Comparison of ENCODE assay signal across 25 cellular contexts in the genomic region with DNA sequence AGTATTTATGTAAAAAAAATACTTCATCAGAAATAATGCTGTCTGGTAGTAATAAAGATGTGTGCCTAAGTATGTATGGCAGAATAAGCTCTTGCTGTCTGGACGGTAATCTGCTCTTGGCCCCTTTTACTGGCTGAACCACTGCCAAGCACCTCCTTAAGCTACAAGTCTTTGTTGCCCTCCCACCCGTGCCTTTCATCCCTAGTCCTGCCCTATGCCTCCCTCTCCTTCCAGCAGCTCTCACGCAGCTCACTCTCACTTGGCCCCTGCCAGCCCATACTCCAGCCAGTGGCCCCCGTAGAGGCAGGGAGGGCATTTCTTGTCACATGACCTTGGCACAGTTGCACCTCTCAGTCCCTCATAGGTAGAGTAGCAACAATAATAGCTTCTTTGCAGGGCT. TPM values are rescaled to one million over a fixed set of nuclear protein-coding genes. Genes with fewer than 3 reads are reported as not detected.
DNase-seq lines count a peak whose midpoint lies in the region; ATAC-seq, FAIRE-seq and TF ChIP-seq lines count a peak whose summit lies in the region.
"Had no signal": no experiment of that assay in that cellular context is flagged by ENCODE, and none has a peak within 500 bp of the region (broad histone marks: within the 10 kb centered on the region; RNA-seq: fewer than 3 reads in every experiment).

No MANE protein-coding gene starts in this region.

- no peak for TF ChIP-seq POLR2A in prostate gland (IDR thresholded peaks at IDR 0.05)

- H2AFZ ChIP-seq in PC-3 (ENCODE audit: low read length) (no peak overlapping the region), mesenchymal stem cell (ENCODE audit: low read depth, low read length) (no peak overlapping the region)

- H3K27me3 ChIP-seq in PC-3 (ENCODE audit: low read length) (no peaks in the 10 kb centered on the region), mesenchymal stem cell (ENCODE audit: control insufficient read depth in 1 of 2, insufficient read depth in 1 of 2, low read length in 2 of 2) (peaks cover 0 to 29% of the 10 kb centered on the region in 2 experiments), prostate gland (replicated peaks; ENCODE audit: insufficient read depth) (no peaks in the 10 kb centered on the region)
- H3K27me3 ChIP-seq: BE2C had no signal

- peak overlapping the region in 1 of 2 experiments; percentile 95 for H3K14ac ChIP-seq in mesenchymal stem cell (ENCODE audit: low read length in 2 of 2)

- no peak overlapping the region for H3K9ac ChIP-seq in PC-3 (ENCODE audit: low read length)
- H3K9ac ChIP-seq in mesenchymal stem cell (ENCODE audit: low read length): no peak overlapping the region

- CTCF ChIA-PET in PC-3 (lab: Charles Lee): no interaction called here

- H4K8ac ChIP-seq in mesenchymal stem cell (ENCODE audit: low read length): peak overlapping the region; percentile 84

- no peak overlapping the region for H2BK5ac ChIP-seq in mesenchymal stem cell (ENCODE audit: low read depth, low read length, poor library complexity, severe bottlenecking)

- H3F3A ChIP-seq in PC-3 (ENCODE audit: low read length, unreplicated experiment): peaks cover 14% of the 10 kb centered on the region

- H2BK12ac ChIP-seq in mesenchymal stem cell (ENCODE audit: low read length in 2 of 2): peak overlapping the region; percentile 31 to 60

- no peak overlapping the region for H2AK5ac ChIP-seq in mesenchymal stem cell (ENCODE audit: low read length, severe bottlenecking)

- H4K20me1 ChIP-seq in PC-3 (ENCODE audit: low read length): no peaks in the 10 kb centered on the region

- H3K18ac ChIP-seq in mesenchymal stem cell (ENCODE audit: low read depth in 1 of 2, low read length in 2 of 2): peak overlapping the region; percentile 66 to 71

- TF ChIP-seq CTCF in PC-3 (conservative IDR thresholded peaks at IDR 0.05; ENCODE audit: low read depth, low read length) (no peak), prostate gland (IDR thresholded peaks at IDR 0.05) (no peak)

- H3K4me2 ChIP-seq in PC-3 (ENCODE audit: low read length) (no peak overlapping the region), mesenchymal stem cell (ENCODE audit: low read length, poor library complexity, severe bottlenecking) (no peak overlapping the region)

- peak overlapping the region; percentile 37 to 60 for H3K4ac ChIP-seq in mesenchymal stem cell (ENCODE audit: low read depth in 1 of 2, low read length in 2 of 2)

- 72% methylated on average over 4 of the region's 4 CpGs for WGBS in mesenchymal stem cell
- WGBS in prostate gland: 25% methylated on average over 4 of the region's 4 CpGs

- intact Hi-C loops in PC-3 (cut with micrococcal nuclease) (no loop called here), prostate gland (cut with DNase I) (no loop called here)

- H3K9me2 ChIP-seq in PC-3 (replicated peaks; ENCODE audit: low read length): no peaks in the 10 kb centered on the region

- H3K79me1 ChIP-seq in mesenchymal stem cell (replicated peaks; ENCODE audit: low read length, poor library complexity, severe bottlenecking): no peaks in the 10 kb centered on the region

- H2BK15ac ChIP-seq in mesenchymal stem cell (ENCODE audit: low read depth, poor library complexity, severe bottlenecking): no peak overlapping the region

- DNase-seq in PC-3 (no peak), mesenchymal stem cell (no peak), urothelium cell line (ENCODE audit: low spot score) (no peak), prostate gland (ENCODE audit: low spot score) (no peak), superior temporal gyrus (ENCODE audit: extremely low spot score) (no peak), KG1 (lab: John Stamatoyannopoulos, UW) (no peak)
- DNase-seq: BE2C; CD8-positive, alpha-beta memory T cell; DMS79 treated with DMSO at 0.1 percent for 48 hours; GF-D8; GOT3; HFFc6; NCI-H1048; NCI-H1417; NCI-H1694; NCI-H2029 treated with DMSO at 0.1 percent for 48 hours; NCI-H446 treated with DMSO at 0.1 percent for 48 hours; NCI-H526; NCI-H82; SIG-M5 had no signal

- no peaks in the 10 kb centered on the region for H3K79me2 ChIP-seq in PC-3 (ENCODE audit: low read length)

- POLR2A ChIA-PET in PC-3 (lab: Charles Lee; ENCODE audit: unreplicated experiment): no interaction called here

- no peak overlapping the region for H3K4me3 ChIP-seq in PC-3 (ENCODE audit: low read length)
- H3K4me3 ChIP-seq in mesenchymal stem cell (ENCODE audit: insufficient read depth in 1 of 2, low read depth in 1 of 2, low read length in 2 of 2): no peak overlapping the region
- H3K4me3 ChIP-seq in prostate gland: no peak overlapping the region
- H3K4me3 ChIP-seq: HAP-1 had no signal

- H3K9me3 ChIP-seq in PC-3 (ENCODE audit: low read length): no peaks in the 10 kb centered on the region
- H3K9me3 ChIP-seq in mesenchymal stem cell (ENCODE audit: control insufficient read depth, low read length): no peaks in the 10 kb centered on the region
- H3K9me3 ChIP-seq in prostate gland: no peaks in the 10 kb centered on the region
- H3K9me3 ChIP-seq: BE2C, HAP-1 had no signal

- BruUV-seq in PC-3 (replicated peaks; lab: Mats Ljungman, UMichigan): no TSS peak

- H3K4me1 ChIP-seq in PC-3 (ENCODE audit: insufficient read depth, low read length) (peaks cover 68% of the 10 kb centered on the region), mesenchymal stem cell (ENCODE audit: control insufficient read depth, insufficient read depth, low read depth, low read length) (no peaks in the 10 kb centered on the region), prostate gland (replicated peaks) (no peaks in the 10 kb centered on the region)
- H3K4me1 ChIP-seq: BE2C, HAP-1 had no signal

- no peak for ATAC-seq in PC-3
- peak; percentile 16; the same call in 2 of the 3 replicates for ATAC-seq in SK-N-SH treated with all-trans-retinoic acid at 6 μM for 48 hours

- no peaks in the 10 kb centered on the region for H3K36me3 ChIP-seq in PC-3 (ENCODE audit: low read depth, low read length)
- H3K36me3 ChIP-seq in mesenchymal stem cell (ENCODE audit: control insufficient read depth in 1 of 2, insufficient read depth in 2 of 2, low read depth in 1 of 2, low read length in 2 of 2): no peaks in the 10 kb centered on the region
- H3K36me3 ChIP-seq in prostate gland: no peaks in the 10 kb centered on the region
- H3K36me3 ChIP-seq: BE2C, HAP-1 had no signal

- peak; percentile 73 for FAIRE-seq in urothelium cell line (lab: Jason Lieb, UNC)
- FAIRE-seq: GM12891 had no signal

- peak overlapping the region; percentile 84 for H4K91ac ChIP-seq in mesenchymal stem cell (ENCODE audit: low read length)

- H3K27ac ChIP-seq in PC-3 (ENCODE audit: low read length): peak overlapping the region; percentile 96; the same call in 1 of the 2 replicates
- H3K27ac ChIP-seq in mesenchymal stem cell (ENCODE audit: low read length, poor library complexity, severe bottlenecking): no peak overlapping the region
- no peak overlapping the region for H3K27ac ChIP-seq in prostate gland
- H3K27ac ChIP-seq: RWPE1 had no signal

- no peak overlapping the region for H2BK120ac ChIP-seq in mesenchymal stem cell (ENCODE audit: low read depth, low read length)

- peak overlapping the region in 1 of 2 experiments; percentile 50 for H3K23ac ChIP-seq in mesenchymal stem cell (ENCODE audit: low read length in 2 of 2)

TF ChIP-seq in SK-N-SH treated with all-trans-retinoic acid at 6 μM for 48 hours, 23 proteins besides CTCF, POLR2A, EP300 and RAD21 (continues in another document):
- no peak for TF ChIP-seq ZFP30 (CRISPR knock-in tag; IDR thresholded peaks at IDR 0.05)
- TF ChIP-seq ZC3H10 (CRISPR knock-in tag; IDR thresholded peaks at IDR 0.05): no peak
- TF ChIP-seq, protein P1, sequence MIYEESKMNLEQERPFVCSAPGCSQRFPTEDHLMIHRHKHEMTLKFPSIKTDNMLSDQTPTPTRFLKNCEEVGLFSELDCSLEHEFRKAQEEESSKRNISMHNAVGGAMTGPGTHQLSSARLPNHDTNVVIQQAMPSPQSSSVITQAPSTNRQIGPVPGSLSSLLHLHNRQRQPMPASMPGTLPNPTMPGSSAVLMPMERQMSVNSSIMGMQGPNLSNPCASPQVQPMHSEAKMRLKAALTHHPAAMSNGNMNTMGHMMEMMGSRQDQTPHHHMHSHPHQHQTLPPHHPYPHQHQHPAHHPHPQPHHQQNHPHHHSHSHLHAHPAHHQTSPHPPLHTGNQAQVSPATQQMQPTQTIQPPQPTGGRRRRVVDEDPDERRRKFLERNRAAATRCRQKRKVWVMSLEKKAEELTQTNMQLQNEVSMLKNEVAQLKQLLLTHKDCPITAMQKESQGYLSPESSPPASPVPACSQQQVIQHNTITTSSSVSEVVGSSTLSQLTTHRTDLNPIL (CRISPR knock-in tag; IDR thresholded peaks at IDR 0.05; ENCODE audit: low read depth): no peak
- TF ChIP-seq ZNF70 (CRISPR knock-in tag; IDR thresholded peaks at IDR 0.05): no peak
- TF ChIP-seq TOX (CRISPR knock-in tag; IDR thresholded peaks at IDR 0.05; ENCODE audit: borderline replicate concordance): no peak
- no peak for TF ChIP-seq CSDC2 (CRISPR knock-in tag; IDR thresholded peaks at IDR 0.05)
- TF ChIP-seq SNAI2 (CRISPR knock-in tag; IDR thresholded peaks at IDR 0.05): no peak
- TF ChIP-seq OSR1 (CRISPR knock-in tag; IDR thresholded peaks at IDR 0.05): no peak
- TF ChIP-seq, protein P2, sequence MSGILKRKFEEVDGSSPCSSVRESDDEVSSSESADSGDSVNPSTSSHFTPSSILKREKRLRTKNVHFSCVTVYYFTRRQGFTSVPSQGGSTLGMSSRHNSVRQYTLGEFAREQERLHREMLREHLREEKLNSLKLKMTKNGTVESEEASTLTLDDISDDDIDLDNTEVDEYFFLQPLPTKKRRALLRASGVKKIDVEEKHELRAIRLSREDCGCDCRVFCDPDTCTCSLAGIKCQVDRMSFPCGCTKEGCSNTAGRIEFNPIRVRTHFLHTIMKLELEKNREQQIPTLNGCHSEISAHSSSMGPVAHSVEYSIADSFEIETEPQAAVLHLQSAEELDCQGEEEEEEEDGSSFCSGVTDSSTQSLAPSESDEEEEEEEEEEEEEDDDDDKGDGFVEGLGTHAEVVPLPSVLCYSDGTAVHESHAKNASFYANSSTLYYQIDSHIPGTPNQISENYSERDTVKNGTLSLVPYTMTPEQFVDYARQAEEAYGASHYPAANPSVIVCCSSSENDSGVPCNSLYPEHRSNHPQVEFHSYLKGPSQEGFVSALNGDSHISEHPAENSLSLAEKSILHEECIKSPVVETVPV (CRISPR knock-in tag; IDR thresholded peaks at IDR 0.05): no peak
- TF ChIP-seq ZNF8 (CRISPR knock-in tag; IDR thresholded peaks at IDR 0.05): no peak
- no peak for TF ChIP-seq ZNF565 (CRISPR knock-in tag; conservative IDR thresholded peaks at IDR 0.05; ENCODE audit: low read depth)

RNA-seq across cellular contexts. Expression of a gene that starts 54.5 kb away (rescaled TPM):
- total RNA-seq in PC-3 (2014; rRNA removed) (54.8 and 55.4 TPM in 2 replicates), prostate gland (10 to 100 TPM; 24.2 to 45.8 TPM)
- 21.4 TPM for polyA plus RNA-seq in mesenchymal stem cell (2013, experiment 1 of 2)
- polyA plus RNA-seq in mesenchymal stem cell (2013, experiment 2 of 2): 22.4 TPM
- polyA plus RNA-seq: CD14-positive monocyte had no signal
